Comparison of ENCODE assay signal across 8 cellular contexts in the genomic region with DNA sequence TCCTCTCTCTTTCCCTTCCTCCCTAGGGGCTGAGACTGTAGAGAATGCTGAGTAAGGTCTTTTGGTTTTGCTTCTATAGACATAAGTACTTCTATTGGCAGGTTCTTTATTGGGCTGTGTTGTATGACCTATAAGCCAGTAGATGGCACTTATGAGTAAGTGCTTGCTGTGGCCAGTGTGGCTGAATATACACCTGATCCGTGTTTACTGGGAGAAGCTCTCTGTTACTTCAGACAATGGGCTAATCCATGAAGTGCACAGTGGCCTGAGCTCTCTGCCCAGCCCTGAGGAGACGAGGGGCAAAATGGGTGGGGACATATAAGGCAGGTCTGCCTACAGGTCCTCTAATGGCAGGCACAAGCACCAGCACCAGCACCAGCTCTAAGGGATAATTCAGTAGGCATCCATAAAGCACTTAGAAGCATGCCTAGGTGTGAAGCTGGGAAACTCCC.
DNase-seq lines count a peak whose midpoint lies in the region; ATAC-seq and TF ChIP-seq lines count a peak whose summit lies in the region.

No MANE protein-coding gene starts in this region.

- H3K27ac ChIP-seq in PC-9 (no peak overlapping the region), smooth muscle cell (ENCODE audit: low read depth) (no peak overlapping the region)

- 25% methylated on average over 2 of the region's 2 CpGs for WGBS in smooth muscle cell (ENCODE audit: low lambda C conversion rate)

- CTCF ChIA-PET in PC-9 (lab: Charles Lee): interaction anchor here (1.0 kb wide), 1 partner anchor 27 kb away, joined by 6 read pairs; no protein-coding TSS in a partner anchor
- CTCF ChIA-PET in activated CD4-positive, alpha-beta memory T cell treated with anti-CD3 and anti-CD28 coated beads, Interleukin-2, amount 10 ng/mL, durations not matched to agents 7 days and 5 days (lab: Charles Lee): no interaction called here

- H3K4me1 ChIP-seq in PC-9 (replicated peaks; ENCODE audit: insufficient read depth) (no peaks in the 10 kb centered on the region), smooth muscle cell (ENCODE audit: low read depth) (no peaks in the 10 kb centered on the region)

- no peaks in the 10 kb centered on the region for H3K4me1 Mint-ChIP-seq in activated CD4-positive, alpha-beta memory T cell treated with anti-CD3 and anti-CD28 coated beads, Interleukin-2, amount 10 ng/mL, durations not matched to agents 7 days and 5 days
- H3K4me1 Mint-ChIP-seq in effector memory CD8-positive, alpha-beta T cell (ENCODE audit: low read depth in 2 of 2): no peaks in the 10 kb centered on the region

- ATAC-seq in GM21367 (IDR thresholded peaks at IDR 0.05; ENCODE audit: unreplicated experiment) (peak; percentile 94), HG03520 (IDR thresholded peaks at IDR 0.05; ENCODE audit: unreplicated experiment) (peak; percentile 97)
- no peak for ATAC-seq in effector memory CD8-positive, alpha-beta T cell (replicated peaks)

- no peak overlapping the region for H3K4me3 ChIP-seq in PC-9
- no peak overlapping the region for H3K4me3 ChIP-seq in fibroblast of pulmonary artery (replicated peaks; ENCODE audit: low read depth, low read length)
- H3K4me3 ChIP-seq in smooth muscle cell: no peak overlapping the region

- H3K4me2 ChIP-seq in PC-9 (no peak overlapping the region), smooth muscle cell (no peak overlapping the region)

- no peaks in the 10 kb centered on the region for H3K9me3 ChIP-seq in PC-9 (ENCODE audit: insufficient read depth, low read depth)
- no peaks in the 10 kb centered on the region for H3K9me3 ChIP-seq in smooth muscle cell (replicated peaks; ENCODE audit: low read depth)

- BruUV-seq in PC-9 (replicated peaks; lab: Mats Ljungman, UMichigan): no TSS peak

- H3K27ac Mint-ChIP-seq in activated CD4-positive, alpha-beta memory T cell treated with anti-CD3 and anti-CD28 coated beads, Interleukin-2, amount 10 ng/mL, durations not matched to agents 7 days and 5 days: no peak overlapping the region
- no peak overlapping the region for H3K27ac Mint-ChIP-seq in effector memory CD8-positive, alpha-beta T cell

- no peak overlapping the region for H3K4me3 Mint-ChIP-seq in activated CD4-positive, alpha-beta memory T cell treated with anti-CD3 and anti-CD28 coated beads, Interleukin-2, amount 10 ng/mL, durations not matched to agents 7 days and 5 days
- no peak overlapping the region for H3K4me3 Mint-ChIP-seq in effector memory CD8-positive, alpha-beta T cell

- intact Hi-C loops in PC-9 (cut with micrococcal nuclease; ENCODE audit: unreplicated experiment): loop anchor here (1.0 to 10.0 kb wide), 3 partner anchors 475 to 1059 kb away; no protein-coding TSS in a partner anchor

- peak; percentile 20 for DNase-seq in GDM1 (lab: John Stamatoyannopoulos, UW)
- peak; percentile 17 to 58 for DNase-seq in PC-9
- peak; percentile 70 for DNase-seq in fibroblast of pulmonary artery (ENCODE audit: low read depth)
- no peak for DNase-seq in smooth muscle cell (lab: John Stamatoyannopoulos, UW; ENCODE audit: unreplicated experiment)
- DNase-seq in activated CD4-positive, alpha-beta memory T cell treated with anti-CD3 and anti-CD28 coated beads, Interleukin-2, amount 10 ng/mL, durations not matched to agents 7 days and 5 days: no peak
- DNase-seq in effector memory CD8-positive, alpha-beta T cell: no peak

- H2AFZ ChIP-seq in PC-9: no peak overlapping the region
- no peak overlapping the region for H2AFZ ChIP-seq in smooth muscle cell (ENCODE audit: low read depth)

- POLR2A ChIA-PET in PC-9 (lab: Charles Lee; ENCODE audit: unreplicated experiment): no interaction called here
- POLR2A ChIA-PET in activated CD4-positive, alpha-beta memory T cell treated with anti-CD3 and anti-CD28 coated beads, Interleukin-2, amount 10 ng/mL, durations not matched to agents 7 days and 5 days (lab: Charles Lee): no interaction called here

- peak; percentile 77 for TF ChIP-seq CTCF in PC-9 (conservative IDR thresholded peaks at IDR 0.05)
- TF ChIP-seq CTCF in fibroblast of pulmonary artery (IDR thresholded peaks at IDR 0.05; ENCODE audit: low read length, missing control alignments): peak; percentile 75
- TF ChIP-seq CTCF in smooth muscle cell (IDR thresholded peaks at IDR 0.05; ENCODE audit: borderline replicate concordance, insufficient read depth, poor library complexity, severe bottlenecking): peak; percentile 64

- peaks cover 6% of the 10 kb centered on the region for H3K9me3 Mint-ChIP-seq in activated CD4-positive, alpha-beta memory T cell treated with anti-CD3 and anti-CD28 coated beads, Interleukin-2, amount 10 ng/mL, durations not matched to agents 7 days and 5 days
- H3K9me3 Mint-ChIP-seq in effector memory CD8-positive, alpha-beta T cell: peaks cover 7 to 24% of the 10 kb centered on the region in 2 donors

- H3F3A ChIP-seq in PC-9 (ENCODE audit: insufficient read depth, low read depth) (no peaks in the 10 kb centered on the region), smooth muscle cell (ENCODE audit: low read depth) (no peaks in the 10 kb centered on the region)

- H3K9me2 ChIP-seq in PC-9 (ENCODE audit: insufficient read depth): no peaks in the 10 kb centered on the region

- H3K9ac ChIP-seq in smooth muscle cell (ENCODE audit: low read depth): no peak overlapping the region

- H3K36me3 ChIP-seq in PC-9 (ENCODE audit: low read depth): no peaks in the 10 kb centered on the region
- H3K36me3 ChIP-seq in smooth muscle cell (ENCODE audit: low read depth): no peaks in the 10 kb centered on the region

- H3K36me3 Mint-ChIP-seq in activated CD4-positive, alpha-beta memory T cell treated with anti-CD3 and anti-CD28 coated beads, Interleukin-2, amount 10 ng/mL, durations not matched to agents 7 days and 5 days (ENCODE audit: low read depth): no peaks in the 10 kb centered on the region
- no peaks in the 10 kb centered on the region for H3K36me3 Mint-ChIP-seq in effector memory CD8-positive, alpha-beta T cell (ENCODE audit: insufficient read depth)

- H3K27me3 ChIP-seq in PC-9 (ENCODE audit: insufficient read depth, low read depth) (no peaks in the 10 kb centered on the region), smooth muscle cell (ENCODE audit: low read depth) (peaks cover 11% of the 10 kb centered on the region)

- H3K79me2 ChIP-seq in PC-9 (ENCODE audit: low read depth) (no peaks in the 10 kb centered on the region), smooth muscle cell (ENCODE audit: low read depth) (no peaks in the 10 kb centered on the region)

- no peaks in the 10 kb centered on the region for H3K27me3 Mint-ChIP-seq in activated CD4-positive, alpha-beta memory T cell treated with anti-CD3 and anti-CD28 coated beads, Interleukin-2, amount 10 ng/mL, durations not matched to agents 7 days and 5 days
- H3K27me3 Mint-ChIP-seq in effector memory CD8-positive, alpha-beta T cell: no peaks in the 10 kb centered on the region

- no peaks in the 10 kb centered on the region for H4K20me1 ChIP-seq in PC-9 (ENCODE audit: insufficient read depth)
- no peaks in the 10 kb centered on the region for H4K20me1 ChIP-seq in smooth muscle cell (ENCODE audit: low read depth)

Comparison
In these comparisons a context has a peak if more than half of its experiments do, and no peak if none do; other contexts are left out.
1. DNase-seq: peak in GDM1 (single experiment), PC-9 (2 of 2) and fibroblast of pulmonary artery (single experiment); none in smooth muscle cell (single experiment), activated CD4-positive, alpha-beta memory T cell treated with anti-CD3 and anti-CD28 coated beads, Interleukin-2, amount 10 ng/mL, durations not matched to agents 7 days and 5 days (single experiment) and effector memory CD8-positive, alpha-beta T cell (0 of 3).
2. Peak in every context shown above with its lines, with median percentiles within 50 percentile points of each other: CTCF ChIP-seq.